Comparison of ENCODE assay signal across 9 cellular contexts in genomic region chr16:17061326-17061725, GRCh38.
"Had no signal": no experiment of that assay in that cellular context is flagged by ENCODE, and none has a peak within 500 bp of the region (broad histone marks: within the 10 kb centered on the region; RNA-seq: fewer than 3 reads in every experiment).

No MANE protein-coding gene starts in this region.

- H3K9ac ChIP-seq: GM23248 had no signal

- H3K4me3 Mint-ChIP-seq: HFFc6, IgD-negative memory B cell had no signal

- H3K4me3 ChIP-seq: GM23248, HAP-1 had no signal

- H2AFZ ChIP-seq: GM23248 had no signal

- H3K27me3 Mint-ChIP-seq: IgD-negative memory B cell had no signal

- H3K36me3 ChIP-seq: HAP-1 had no signal

- DNase-seq: GM23248, GOT3, H7, HFFc6, KG1 had no signal

- H3K9me3 Mint-ChIP-seq: IgD-negative memory B cell had no signal

- H3K4me1 ChIP-seq: HAP-1 had no signal

- H3K27ac ChIP-seq: GM23248 had no signal

- ATAC-seq: HCT116 had no signal

- FAIRE-seq: HTR-8/SVneo had no signal

- H3K9me3 ChIP-seq: HAP-1 had no signal

- H3K27ac Mint-ChIP-seq: HFFc6, IgD-negative memory B cell had no signal
